16 cellular contexts compared by ENCODE assay signal in genomic region chr3:64108784-64109317, GRCh38.
DNase-seq lines count a peak whose midpoint lies in the region; ATAC-seq and TF ChIP-seq lines count a peak whose summit lies in the region.
"Had no signal": no experiment of that assay in that cellular context is flagged by ENCODE, and none has a peak within 500 bp of the region (broad histone marks: within the 10 kb centered on the region; RNA-seq: fewer than 3 reads in every experiment).

No MANE protein-coding gene starts in this region.

- no peak overlapping the region for H3K4me3 ChIP-seq in CD8-positive, alpha-beta T cell (ENCODE audit: low read depth, low read length)
- H3K4me3 ChIP-seq: K562, PC-9 had no signal

- H3K4me1 ChIP-seq in CD8-positive, alpha-beta T cell (ENCODE audit: insufficient read depth, low read length), result no peaks in the 10 kb centered on the region

- CTCF ChIA-PET in WTC11 (lab: Charles Lee), result interaction anchor here (0.8 kb wide), 1 partner anchor 78 kb away, joined by 3 read pairs; no protein-coding TSS in a partner anchor
- CTCF ChIA-PET in CD8-positive, alpha-beta T cell (lab: Charles Lee), result no interaction called here
- CTCF ChIA-PET in activated CD8-positive, alpha-beta T cell treated with anti-CD3 and anti-CD28 coated beads, Interleukin-2, amount 10 ng/mL, durations not matched to agents 7 days and 5 days (lab: Charles Lee), result no interaction called here

- ATAC-seq in WTC11, result no peak
- no peak for ATAC-seq in CD8-positive, alpha-beta T cell
- ATAC-seq in HG02588 (IDR thresholded peaks at IDR 0.05; ENCODE audit: unreplicated experiment), result no peak
- ATAC-seq in activated CD8-positive, alpha-beta T cell treated with anti-CD3 and anti-CD28 coated beads, Interleukin-2, amount 10 ng/mL, durations not matched to agents 7 days and 5 days, result no peak
- ATAC-seq: K562 had no signal

- no peak overlapping the region for H3K27ac ChIP-seq in CD8-positive, alpha-beta T cell (ENCODE audit: low read depth, low read length)
- H3K27ac ChIP-seq: PC-9 had no signal

- H3K27me3 Mint-ChIP-seq in chondrocyte (ENCODE audit: low read depth) (no peaks in the 10 kb centered on the region), mesothelial cell of epicardium (ENCODE audit: low read depth) (no peaks in the 10 kb centered on the region), WTC11 (ENCODE audit: low read depth) (no peaks in the 10 kb centered on the region)
- peaks cover 20% of the 10 kb centered on the region for H3K27me3 Mint-ChIP-seq in CD8-positive, alpha-beta T cell (ENCODE audit: low read depth)
- H3K27me3 Mint-ChIP-seq in activated CD8-positive, alpha-beta T cell treated with anti-CD3 and anti-CD28 coated beads, Interleukin-2, amount 10 ng/mL, durations not matched to agents 7 days and 5 days (ENCODE audit: low read depth), result no peaks in the 10 kb centered on the region

- H3K27me3 ChIP-seq in CD8-positive, alpha-beta T cell (ENCODE audit: insufficient read depth, low read length), result no peaks in the 10 kb centered on the region
- H3K27me3 ChIP-seq: BE2C had no signal

- H3K36me3 ChIP-seq in CD8-positive, alpha-beta T cell (ENCODE audit: insufficient read depth, low read length), result no peaks in the 10 kb centered on the region
- H3K36me3 ChIP-seq: BE2C had no signal

- POLR2A ChIA-PET in WTC11 (lab: Charles Lee), result no interaction called here
- POLR2A ChIA-PET in CD8-positive, alpha-beta T cell (lab: Charles Lee), result no interaction called here
- POLR2A ChIA-PET in activated CD8-positive, alpha-beta T cell treated with anti-CD3 and anti-CD28 coated beads, Interleukin-2, amount 10 ng/mL, durations not matched to agents 7 days and 5 days (lab: Charles Lee), result no interaction called here

- DNase-seq in ELF-1 (ENCODE audit: low read depth, low spot score) (peak; percentile 63), chondrocyte (ENCODE audit: low spot score) (no peak), mesothelial cell of epicardium (ENCODE audit: low spot score in 2 of 2, unreplicated experiment in 2 of 2) (no peak), retina (peak; percentile 16), WTC11 (ENCODE audit: low spot score) (no peak)
- DNase-seq in CD8-positive, alpha-beta T cell, result no peak
- DNase-seq in activated CD8-positive, alpha-beta T cell treated with anti-CD3 and anti-CD28 coated beads, Interleukin-2, amount 10 ng/mL, durations not matched to agents 7 days and 5 days, result no peak
- DNase-seq: 8988T, HCEC 1CT, NCI-H1436, NCI-H2029 treated with DMSO at 0.1 percent for 48 hours, PC-9 had no signal

- H3K4me1 Mint-ChIP-seq in chondrocyte (ENCODE audit: low read depth), result peaks cover 50% of the 10 kb centered on the region
- peaks cover 56% of the 10 kb centered on the region for H3K4me1 Mint-ChIP-seq in mesothelial cell of epicardium
- H3K4me1 Mint-ChIP-seq in WTC11, result peaks cover 39% of the 10 kb centered on the region
- no peaks in the 10 kb centered on the region for H3K4me1 Mint-ChIP-seq in CD8-positive, alpha-beta T cell (ENCODE audit: low read depth)
- no peaks in the 10 kb centered on the region for H3K4me1 Mint-ChIP-seq in activated CD8-positive, alpha-beta T cell treated with anti-CD3 and anti-CD28 coated beads, Interleukin-2, amount 10 ng/mL, durations not matched to agents 7 days and 5 days (ENCODE audit: low read depth)
- H3K4me1 Mint-ChIP-seq: CD4-positive, alpha-beta memory T cell had no signal

- H3K36me3 Mint-ChIP-seq in chondrocyte (ENCODE audit: low read depth) (peaks cover 22% of the 10 kb centered on the region), mesothelial cell of epicardium (peaks cover 10% of the 10 kb centered on the region), WTC11 (peaks cover under 1% of the 10 kb centered on the region; the same call in 1 of the 2 replicates)
- no peaks in the 10 kb centered on the region for H3K36me3 Mint-ChIP-seq in CD8-positive, alpha-beta T cell
- no peaks in the 10 kb centered on the region for H3K36me3 Mint-ChIP-seq in activated CD8-positive, alpha-beta T cell treated with anti-CD3 and anti-CD28 coated beads, Interleukin-2, amount 10 ng/mL, durations not matched to agents 7 days and 5 days (ENCODE audit: low read depth)
- H3K36me3 Mint-ChIP-seq: CD4-positive, alpha-beta memory T cell had no signal

- H3K4me3 Mint-ChIP-seq in chondrocyte (ENCODE audit: unreplicated experiment) (no peak overlapping the region), mesothelial cell of epicardium (no peak overlapping the region), WTC11 (no peak overlapping the region)
- H3K4me3 Mint-ChIP-seq in CD8-positive, alpha-beta T cell, result no peak overlapping the region
- H3K4me3 Mint-ChIP-seq in activated CD8-positive, alpha-beta T cell treated with anti-CD3 and anti-CD28 coated beads, Interleukin-2, amount 10 ng/mL, durations not matched to agents 7 days and 5 days, result no peak overlapping the region
- H3K4me3 Mint-ChIP-seq: CD4-positive, alpha-beta memory T cell had no signal

- no peaks in the 10 kb centered on the region for H3K9me3 Mint-ChIP-seq in chondrocyte (ENCODE audit: low read depth)
- H3K9me3 Mint-ChIP-seq in mesothelial cell of epicardium, result peaks cover 1% of the 10 kb centered on the region
- H3K9me3 Mint-ChIP-seq in WTC11, result peaks cover 9% of the 10 kb centered on the region
- H3K9me3 Mint-ChIP-seq in CD8-positive, alpha-beta T cell, result no peaks in the 10 kb centered on the region
- no peaks in the 10 kb centered on the region for H3K9me3 Mint-ChIP-seq in activated CD8-positive, alpha-beta T cell treated with anti-CD3 and anti-CD28 coated beads, Interleukin-2, amount 10 ng/mL, durations not matched to agents 7 days and 5 days (ENCODE audit: insufficient read depth)

- intact Hi-C loops in CD8-positive, alpha-beta T cell (cut with DNase I, micrococcal nuclease), result no loop called here

- no peak for TF ChIP-seq CTCF in chondrocyte (IDR thresholded peaks at IDR 0.05)
- TF ChIP-seq CTCF in mesothelial cell of epicardium (IDR thresholded peaks at IDR 0.05; ENCODE audit: unreplicated experiment), result no peak
- no peak for TF ChIP-seq CTCF in WTC11 (IDR thresholded peaks at IDR 0.05)
- no peak for TF ChIP-seq CTCF in CD8-positive, alpha-beta T cell (IDR thresholded peaks at IDR 0.05)

- peak overlapping the region; percentile 59 for H3K27ac Mint-ChIP-seq in chondrocyte (ENCODE audit: unreplicated experiment)
- H3K27ac Mint-ChIP-seq in mesothelial cell of epicardium, result peak overlapping the region; percentile 84
- H3K27ac Mint-ChIP-seq in WTC11, result no peak overlapping the region
- no peak overlapping the region for H3K27ac Mint-ChIP-seq in CD8-positive, alpha-beta T cell
- no peak overlapping the region for H3K27ac Mint-ChIP-seq in activated CD8-positive, alpha-beta T cell treated with anti-CD3 and anti-CD28 coated beads, Interleukin-2, amount 10 ng/mL, durations not matched to agents 7 days and 5 days
- H3K27ac Mint-ChIP-seq: CD4-positive, alpha-beta memory T cell had no signal

- no peaks in the 10 kb centered on the region for H3K9me3 ChIP-seq in CD8-positive, alpha-beta T cell (ENCODE audit: low read length)
- H3K9me3 ChIP-seq: BE2C had no signal

TF ChIP-seq in WTC11, 78 proteins besides CTCF, POLR2A, EP300 and RAD21 (continues in another document):
- TF ChIP-seq ZNF317 (CRISPR knock-in tag; IDR thresholded peaks at IDR 0.05; ENCODE audit: borderline replicate concordance, low read depth) (no peak), SMAD4 (CRISPR knock-in tag; IDR thresholded peaks at IDR 0.05) (no peak), RELA (CRISPR knock-in tag; IDR thresholded peaks at IDR 0.05; ENCODE audit: borderline replicate concordance) (no peak), NFE2L1 (CRISPR knock-in tag; IDR thresholded peaks at IDR 0.05) (no peak), MYBL2 (CRISPR knock-in tag; IDR thresholded peaks at IDR 0.05) (no peak), STAT6 (CRISPR knock-in tag; conservative IDR thresholded peaks at IDR 0.05; ENCODE audit: low read depth) (no peak), ZNF138 (CRISPR knock-in tag; conservative IDR thresholded peaks at IDR 0.05) (no peak), HMGA2 (CRISPR knock-in tag; IDR thresholded peaks at IDR 0.05) (no peak), ATF6 (CRISPR knock-in tag; IDR thresholded peaks at IDR 0.05) (no peak), MAX (CRISPR knock-in tag; IDR thresholded peaks at IDR 0.05) (no peak), CREB1 (CRISPR knock-in tag; IDR thresholded peaks at IDR 0.05) (no peak)

Comparison
In these comparisons a context has a peak if more than half of its experiments do, and no peak if none do; other contexts are left out.
1. DNase-seq: peak in ELF-1 (single experiment) and retina (single experiment); none in chondrocyte (single experiment), mesothelial cell of epicardium (0 of 2), WTC11 (single experiment), CD8-positive, alpha-beta T cell (0 of 7) and activated CD8-positive, alpha-beta T cell treated with anti-CD3 and anti-CD28 coated beads, Interleukin-2, amount 10 ng/mL, durations not matched to agents 7 days and 5 days (single experiment).
2. H3K27ac Mint-ChIP-seq: peak in chondrocyte (single experiment) and mesothelial cell of epicardium (single experiment); none in WTC11 (single experiment), CD8-positive, alpha-beta T cell (single experiment) and activated CD8-positive, alpha-beta T cell treated with anti-CD3 and anti-CD28 coated beads, Interleukin-2, amount 10 ng/mL, durations not matched to agents 7 days and 5 days (single experiment).